In genomic region chr19:49911381-49912145, GRCh38 we compare ENCODE assay signal across 9 cellular contexts. TPM values are rescaled to one million over a fixed set of nuclear protein-coding genes. Genes with fewer than 3 reads are reported as not detected.
DNase-seq lines count a peak whose midpoint lies in the region; ATAC-seq and TF ChIP-seq lines count a peak whose summit lies in the region.
"Had no signal": no experiment of that assay in that cellular context is flagged by ENCODE, and none has a peak within 500 bp of the region (broad histone marks: within the 10 kb centered on the region; RNA-seq: fewer than 3 reads in every experiment).

No MANE protein-coding gene starts in this region.

- H3K27me3 ChIP-seq in esophagus squamous epithelium: no peaks in the 10 kb centered on the region

- H3K9me3 Mint-ChIP-seq in activated T-helper 2 cell treated with anti-CD3 and anti-CD28 coated beads, Interferon-gamma antibody, Interleukin-2, Interleukin-4, amounts not matched to agents 10 μg/mL and 5 μg/mL and 100 μg/mL, durations not matched to agents 14 hours and 24 hours and 36 hours: no peaks in the 10 kb centered on the region

- H3K4me1 ChIP-seq in mucosa of descending colon (ENCODE audit: low read depth) (no peaks in the 10 kb centered on the region), esophagus squamous epithelium (peaks cover 3 to 15% (median 12%) of the 10 kb centered on the region in 3 donors)

- WGBS in esophagus squamous epithelium, 2 donors: 46 to 64% methylated on average over 8 to 9 of the region's 9 CpGs

- peak; percentile 41 for ATAC-seq in HG02798 (IDR thresholded peaks at IDR 0.05; ENCODE audit: poor library complexity, unreplicated experiment)
- peak; percentile 35 for ATAC-seq in mucosa of descending colon

- no peaks in the 10 kb centered on the region for H3K27me3 Mint-ChIP-seq in activated T-helper 2 cell treated with anti-CD3 and anti-CD28 coated beads, Interferon-gamma antibody, Interleukin-2, Interleukin-4, amounts not matched to agents 10 μg/mL and 5 μg/mL and 100 μg/mL, durations not matched to agents 14 hours and 24 hours and 36 hours (ENCODE audit: low read depth)

- H3K27ac ChIP-seq in esophagus squamous epithelium: peak overlapping the region in 1 of 4 donors; percentile 32

- no peaks in the 10 kb centered on the region for H3K36me3 ChIP-seq in mucosa of descending colon (ENCODE audit: low read depth)
- H3K36me3 ChIP-seq in esophagus squamous epithelium: peaks cover 18 to 86% (median 24%) of the 10 kb centered on the region in 3 donors

- peak overlapping the region; percentile 59 for H3K4me3 Mint-ChIP-seq in activated T-helper 2 cell treated with anti-CD3 and anti-CD28 coated beads, Interferon-gamma antibody, Interleukin-2, Interleukin-4, amounts not matched to agents 10 μg/mL and 5 μg/mL and 100 μg/mL, durations not matched to agents 14 hours and 24 hours and 36 hours (ENCODE audit: low read depth)

- DNase-seq in EL (peak; percentile 20), mucosa of descending colon (peak in 1 of 3 donors; percentile 12), SIG-M5 (lab: John Stamatoyannopoulos, UW) (no peak), NCI-H187 treated with DMSO at 0.1 percent for 48 hours (lab: John Stamatoyannopoulos, UW) (no peak), esophagus squamous epithelium (lab: John Stamatoyannopoulos, UW) (no peak), GM03348 (ENCODE audit: low spot score) (no peak)
- no peak for DNase-seq in activated T-helper 2 cell treated with anti-CD3 and anti-CD28 coated beads, Interferon-gamma antibody, Interleukin-2, Interleukin-4, amounts not matched to agents 10 μg/mL and 5 μg/mL and 100 μg/mL, durations not matched to agents 14 hours and 24 hours and 36 hours (ENCODE audit: low spot score)
- DNase-seq: NCI-H2081 had no signal

- H3K27ac Mint-ChIP-seq in activated T-helper 2 cell treated with anti-CD3 and anti-CD28 coated beads, Interferon-gamma antibody, Interleukin-2, Interleukin-4, amounts not matched to agents 10 μg/mL and 5 μg/mL and 100 μg/mL, durations not matched to agents 14 hours and 24 hours and 36 hours: peak overlapping the region; percentile 88

- TF ChIP-seq CTCF in mucosa of descending colon (IDR thresholded peaks at IDR 0.05): no peak
- no peak for TF ChIP-seq CTCF in esophagus squamous epithelium (IDR thresholded peaks at IDR 0.05)

- TF ChIP-seq POLR2A in esophagus squamous epithelium (IDR thresholded peaks at IDR 0.05): no peak

- no peak overlapping the region for H3K4me3 ChIP-seq in mucosa of descending colon
- H3K4me3 ChIP-seq in esophagus squamous epithelium: no peak overlapping the region

- H3K4me1 Mint-ChIP-seq in activated T-helper 2 cell treated with anti-CD3 and anti-CD28 coated beads, Interferon-gamma antibody, Interleukin-2, Interleukin-4, amounts not matched to agents 10 μg/mL and 5 μg/mL and 100 μg/mL, durations not matched to agents 14 hours and 24 hours and 36 hours (ENCODE audit: low read depth): peaks cover 41% of the 10 kb centered on the region

- intact Hi-C loops in activated T-helper 2 cell treated with anti-CD3 and anti-CD28 coated beads, Interferon-gamma antibody, Interleukin-2, Interleukin-4, amounts not matched to agents 10 μg/mL and 5 μg/mL and 100 μg/mL, durations not matched to agents 14 hours and 24 hours and 36 hours (cut with micrococcal nuclease): loop anchor here (2.0 kb wide), 1 partner anchor 15 kb away; the partner anchor contains the start of gene IL4I1
- intact Hi-C loops in mucosa of descending colon (cut with DNase I, micrococcal nuclease): no loop called here
- intact Hi-C loops in esophagus squamous epithelium (cut with DNase I): no loop called here

- no peaks in the 10 kb centered on the region for H3K9me3 ChIP-seq in mucosa of descending colon
- H3K9me3 ChIP-seq in esophagus squamous epithelium: no peaks in the 10 kb centered on the region

- H3K36me3 Mint-ChIP-seq in activated T-helper 2 cell treated with anti-CD3 and anti-CD28 coated beads, Interferon-gamma antibody, Interleukin-2, Interleukin-4, amounts not matched to agents 10 μg/mL and 5 μg/mL and 100 μg/mL, durations not matched to agents 14 hours and 24 hours and 36 hours (ENCODE audit: low read depth): peaks cover 81% of the 10 kb centered on the region

RNA-seq across cellular contexts. Expression of gene IL4I1, which starts 14.9 kb away (rescaled TPM):
- 42.3 and 42.4 TPM in 2 replicates for total RNA-seq in activated T-helper 2 cell treated with anti-CD3 and anti-CD28 coated beads, Interferon-gamma antibody, Interleukin-2, Interleukin-4, amounts not matched to agents 10 μg/mL and 5 μg/mL and 100 μg/mL, durations not matched to agents 14 hours and 24 hours and 36 hours
- total RNA-seq in mucosa of descending colon (1 to 10 TPM; 1.2 to 1.7 (median 1.6) TPM), esophagus squamous epithelium (under 1 TPM; 0.56 to 0.91 (median 0.73) TPM)

RNA-seq across cellular contexts. Expression of gene ATF5, which starts 17.4 kb away (rescaled TPM):
- total RNA-seq in activated T-helper 2 cell treated with anti-CD3 and anti-CD28 coated beads, Interferon-gamma antibody, Interleukin-2, Interleukin-4, amounts not matched to agents 10 μg/mL and 5 μg/mL and 100 μg/mL, durations not matched to agents 14 hours and 24 hours and 36 hours: 26.0 and 28.3 TPM in 2 replicates
- 10 to 100 TPM; 10.7 to 25.0 (median 16.1) TPM for total RNA-seq in mucosa of descending colon
- 1 to 10 TPM; 3.3 to 9.7 (median 8.2) TPM for total RNA-seq in esophagus squamous epithelium

RNA-seq across cellular contexts. Expression of gene NUP62, which starts 17.7 kb away (rescaled TPM):
- total RNA-seq in activated T-helper 2 cell treated with anti-CD3 and anti-CD28 coated beads, Interferon-gamma antibody, Interleukin-2, Interleukin-4, amounts not matched to agents 10 μg/mL and 5 μg/mL and 100 μg/mL, durations not matched to agents 14 hours and 24 hours and 36 hours: 170 and 178 TPM in 2 replicates
- total RNA-seq in mucosa of descending colon (10 to 100 TPM; 34.1 to 41.0 (median 40.9) TPM), esophagus squamous epithelium (10 to 100 TPM; 34.5 to 40.1 (median 34.9) TPM)

RNA-seq across cellular contexts. Expression of gene TBC1D17, which starts 34.1 kb away (rescaled TPM):
- total RNA-seq in activated T-helper 2 cell treated with anti-CD3 and anti-CD28 coated beads, Interferon-gamma antibody, Interleukin-2, Interleukin-4, amounts not matched to agents 10 μg/mL and 5 μg/mL and 100 μg/mL, durations not matched to agents 14 hours and 24 hours and 36 hours: 40.0 and 42.3 TPM in 2 replicates
- total RNA-seq in mucosa of descending colon (10 to 100 TPM; 33.7 to 55.7 (median 45.1) TPM), esophagus squamous epithelium (10 to 100 TPM in 3 of 4 donors, 1 to 10 TPM in 1; 6.7 to 25.9 (median 16.9) TPM)

RNA-seq across cellular contexts. Expression of gene AKT1S1, which starts 34.4 kb away (rescaled TPM):
- total RNA-seq in activated T-helper 2 cell treated with anti-CD3 and anti-CD28 coated beads, Interferon-gamma antibody, Interleukin-2, Interleukin-4, amounts not matched to agents 10 μg/mL and 5 μg/mL and 100 μg/mL, durations not matched to agents 14 hours and 24 hours and 36 hours: 26.6 and 29.7 TPM in 2 replicates
- 10 to 100 TPM; 38.8 to 44.0 (median 42.3) TPM for total RNA-seq in mucosa of descending colon
- total RNA-seq in esophagus squamous epithelium: 10 to 100 TPM; 16.2 to 31.0 (median 20.4) TPM

Comparison
In these comparisons a context has a peak if more than half of its experiments do, and no peak if none do; other contexts are left out.
1. RNA of gene IL4I1, which starts 14.9 kb away (total RNA-seq): 42.3 to 42.4 TPM in activated T-helper 2 cell treated with anti-CD3 and anti-CD28 coated beads, Interferon-gamma antibody, Interleukin-2, Interleukin-4, amounts not matched to agents 10 μg/mL and 5 μg/mL and 100 μg/mL, durations not matched to agents 14 hours and 24 hours and 36 hours; 1.2 to 1.7 TPM in mucosa of descending colon and 0.56 to 0.91 TPM in esophagus squamous epithelium; every median in the first group is over 10 times any median in the second.